In the genomic region with DNA sequence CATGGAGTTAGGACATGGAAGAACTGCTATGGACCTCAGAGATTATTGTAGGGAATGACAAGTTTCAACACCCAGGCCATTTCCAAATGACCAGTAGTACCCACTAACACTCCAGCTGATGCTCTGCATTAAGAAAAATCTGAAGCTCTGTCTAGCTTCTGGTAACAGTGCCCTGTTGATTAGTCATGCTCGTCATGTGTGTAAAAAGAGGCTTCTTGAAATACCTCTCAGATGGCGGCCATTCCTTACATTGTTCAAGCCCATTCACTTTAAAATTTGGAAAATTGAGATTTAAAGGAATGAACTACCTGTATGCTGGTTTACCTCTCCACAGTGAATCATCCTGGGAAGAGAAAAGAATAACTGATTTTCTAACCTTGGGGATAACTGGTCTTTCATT, we compare ENCODE assay signal across 25 cellular contexts.
DNase-seq lines count a peak whose midpoint lies in the region; ATAC-seq, FAIRE-seq and TF ChIP-seq lines count a peak whose summit lies in the region.
"Had no signal": no experiment of that assay in that cellular context is flagged by ENCODE, and none has a peak within 500 bp of the region (broad histone marks: within the 10 kb centered on the region; RNA-seq: fewer than 3 reads in every experiment).

No MANE protein-coding gene starts in this region.

- DNase-seq in H1 (ENCODE audit: low read depth in 1 of 2, low spot score in 2 of 2) (no peak), trophoblast cell (peak; percentile 81 to 92), NCI-H510A (lab: John Stamatoyannopoulos, UW) (no peak), LoVo (ENCODE audit: low spot score) (no peak)
- DNase-seq: 8988T; ACHN; BE2C; C1 segment of cervical spinal cord; CD4-positive, alpha-beta memory T cell; CD4-positive, CD25-positive, alpha-beta regulatory T cell; CD8-positive, alpha-beta memory T cell; COR-L47; DMS 273 treated with DMSO at 0.1 percent for 48 hours; DMS153; DMS53; DMS79; DND-41; EL; GDM1 had no signal

- TF ChIP-seq RAD21 in H1 (IDR thresholded peaks at IDR 0.05 in 1 of 2, conservative IDR thresholded peaks at IDR 0.05 in 1 of 2; ENCODE audit: low read depth in 2 of 2, low read length in 2 of 2), result no peak

- no peak overlapping the region for H2BK120ac ChIP-seq in H1 (replicated peaks; ENCODE audit: low read depth, low read length)
- H2BK120ac ChIP-seq in trophoblast cell (ENCODE audit: insufficient read depth, low read length, poor library complexity), result no peak overlapping the region

- H3K79me2 ChIP-seq in H1 (ENCODE audit: control insufficient read depth in 1 of 2, insufficient read depth in 2 of 2, low read length in 2 of 2) (no peaks in the 10 kb centered on the region), trophoblast cell (ENCODE audit: control insufficient read depth, insufficient read depth, low read length, poor library complexity) (no peaks in the 10 kb centered on the region)

- H3K4me2 ChIP-seq in BLaER1 treated with 17β-estradiol and CSF1 and Interleukin-3, amounts not matched to agents 10 nM and 100 nM, result peak overlapping the region in 6 of 11 experiments; percentile 29 to 65 (median 52); a peak in 10 of 22 replicates
- H3K4me2 ChIP-seq in H1 (ENCODE audit: insufficient read depth in 1 of 2, low read depth in 2 of 2, low read length in 2 of 2) (no peak overlapping the region), trophoblast cell (ENCODE audit: low read length) (no peak overlapping the region)

- H3K9me3 ChIP-seq in BLaER1 treated with 17β-estradiol and CSF1 and Interleukin-3, amounts not matched to agents 10 nM and 100 nM (replicated peaks in 1 of 11), result peaks cover 9 to 61% (median 47%) of the 10 kb centered on the region in 11 experiments; a peak in 17 of 22 replicates
- H3K9me3 ChIP-seq in H1 (ENCODE audit: insufficient read depth in 2 of 2, low read depth in 1 of 2, low read length in 1 of 2), result no peaks in the 10 kb centered on the region
- no peaks in the 10 kb centered on the region for H3K9me3 ChIP-seq in trophoblast cell (ENCODE audit: insufficient read depth, low read depth, low read length)
- H3K9me3 ChIP-seq: BE2C had no signal

- TF ChIP-seq CTCF in H1 (IDR thresholded peaks at IDR 0.05; ENCODE audit: control extremely low read depth in 1 of 3, insufficient read depth in 1 of 3, low read depth in 1 of 3, low read length in 3 of 3), result no peak

- 88% methylated on average over 2 of the region's 2 CpGs; no CpG with 5 or more reads in 1 of the 2 experiments for WGBS in H1 (ENCODE audit: extremely low coverage in 1 of 2, insufficient coverage in 1 of 2, insufficient read length in 1 of 2, insufficient replicate concordance in 2 of 2, low coverage in 1 of 2, low lambda C conversion rate in 2 of 2, missing lambda C conversion rate in 1 of 2), 2 experiments
- WGBS in trophoblast cell (ENCODE audit: extremely low coverage, insufficient coverage, insufficient read length), result no CpG with 5 or more reads among the region's 2 CpGs

- H2AK5ac ChIP-seq in H1 (ENCODE audit: low read depth, low read length), result no peak overlapping the region
- no peak overlapping the region for H2AK5ac ChIP-seq in trophoblast cell (ENCODE audit: low read length)

- H4K20me1 ChIP-seq in BLaER1 treated with 17β-estradiol and CSF1 and Interleukin-3, amounts not matched to agents 10 nM and 100 nM, result no peaks in the 10 kb centered on the region
- no peaks in the 10 kb centered on the region for H4K20me1 ChIP-seq in H1 (replicated peaks in 1 of 2; ENCODE audit: control insufficient read depth in 1 of 2, insufficient read depth in 2 of 2, low read length in 2 of 2)

- H2BK12ac ChIP-seq in H1 (ENCODE audit: low read depth, low read length) (no peak overlapping the region), trophoblast cell (ENCODE audit: low read length) (no peak overlapping the region)

- ATAC-seq in HG02798 (IDR thresholded peaks at IDR 0.05; ENCODE audit: poor library complexity, unreplicated experiment), result no peak
- ATAC-seq: GM12878 had no signal

- H4K91ac ChIP-seq in H1 (replicated peaks; ENCODE audit: insufficient read length, low read length) (no peak overlapping the region), trophoblast cell (ENCODE audit: low read depth, low read length) (no peak overlapping the region)

- H2BK5ac ChIP-seq in H1 (ENCODE audit: low read depth, low read length) (no peak overlapping the region), trophoblast cell (ENCODE audit: low read depth, low read length, poor library complexity) (no peak overlapping the region)

- no peak overlapping the region for H4K5ac ChIP-seq in H1 (ENCODE audit: insufficient read length, low read depth, low read length)

- H3K9ac ChIP-seq in BLaER1 treated with 17β-estradiol and CSF1 and Interleukin-3, amounts not matched to agents 10 nM and 100 nM, result no peak overlapping the region
- H3K9ac ChIP-seq in H1 (replicated peaks in 1 of 4; ENCODE audit: extremely low read depth in 1 of 4, low read depth in 3 of 4, low read length in 3 of 4) (no peak overlapping the region), trophoblast cell (ENCODE audit: low read length) (no peak overlapping the region)

- POLR2A ChIA-PET in H1 (lab: Charles Lee; ENCODE audit: partially characterized antibody), result no interaction called here

- H3K4ac ChIP-seq in H1 (replicated peaks; ENCODE audit: insufficient read length, low read depth, low read length), result no peak overlapping the region
- no peak overlapping the region for H3K4ac ChIP-seq in trophoblast cell (ENCODE audit: low read depth, low read length)

- FAIRE-seq in H1 (lab: Jason Lieb, UNC), result no peak
- FAIRE-seq: A204.1, GM12878, GM12892, GM18507 had no signal

- H3K27me3 ChIP-seq in BLaER1 treated with 17β-estradiol and CSF1 and Interleukin-3, amounts not matched to agents 10 nM and 100 nM, result no peaks in the 10 kb centered on the region
- H3K27me3 ChIP-seq in H1 (replicated peaks in 1 of 4; ENCODE audit: control insufficient read depth in 3 of 4, extremely low read depth in 1 of 4, insufficient read depth in 3 of 4, low read length in 3 of 4) (no peaks in the 10 kb centered on the region), trophoblast cell (ENCODE audit: insufficient read depth, low read length) (no peaks in the 10 kb centered on the region)
- H3K27me3 ChIP-seq: BE2C had no signal

- TF ChIP-seq EP300 in H1 (IDR thresholded peaks at IDR 0.05; ENCODE audit: borderline replicate concordance in 1 of 2, low read depth in 2 of 2, low read length in 2 of 2), result no peak

- 0 out of 2 replicates have a peak overlapping the region, but pooled peaks have one; percentile 38 for H2AFZ ChIP-seq in H1 (ENCODE audit: low read length)
- H2AFZ ChIP-seq in trophoblast cell (ENCODE audit: insufficient read depth, low read length, poor library complexity), result no peak overlapping the region

- no peak overlapping the region for H4K12ac ChIP-seq in trophoblast cell (ENCODE audit: low read depth, low read length)

- peaks cover 0 to 30% (median 0%) of the 10 kb centered on the region in 11 experiments; a peak in 5 of 22 replicates for H3K36me3 ChIP-seq in BLaER1 treated with 17β-estradiol and CSF1 and Interleukin-3, amounts not matched to agents 10 nM and 100 nM
- H3K36me3 ChIP-seq in H1 (ENCODE audit: control insufficient read depth in 2 of 4, insufficient read depth in 4 of 4, low read length in 3 of 4) (no peaks in the 10 kb centered on the region), trophoblast cell (ENCODE audit: control insufficient read depth in 1 of 2, insufficient read depth in 2 of 2, low read length in 2 of 2) (no peaks in the 10 kb centered on the region)
- H3K36me3 ChIP-seq: BE2C had no signal

- no peak overlapping the region; a peak in 1 of 22 replicates for H3K27ac ChIP-seq in BLaER1 treated with 17β-estradiol and CSF1 and Interleukin-3, amounts not matched to agents 10 nM and 100 nM
- no peak overlapping the region for H3K27ac ChIP-seq in H1 (ENCODE audit: low read depth, low read length)
- H3K27ac ChIP-seq in trophoblast cell (ENCODE audit: low read depth, low read length), result no peak overlapping the region

- no peaks in the 10 kb centered on the region for H3K79me1 ChIP-seq in H1 (ENCODE audit: low read depth, low read length)
- no peaks in the 10 kb centered on the region for H3K79me1 ChIP-seq in trophoblast cell (ENCODE audit: low read length)

- no peak overlapping the region for H3K14ac ChIP-seq in H1 (ENCODE audit: insufficient read length)
- no peak overlapping the region for H3K14ac ChIP-seq in trophoblast cell (ENCODE audit: low read length)

- no peak overlapping the region for H2BK20ac ChIP-seq in H1 (ENCODE audit: low read length)

- H3K23ac ChIP-seq in H1 (ENCODE audit: insufficient read length), result no peak overlapping the region
- H3K23ac ChIP-seq in trophoblast cell (ENCODE audit: low read length), result no peak overlapping the region

- H3K23me2 ChIP-seq in H1 (ENCODE audit: low read depth, low read length), result no peaks in the 10 kb centered on the region

- TF ChIP-seq POLR2A in H1 (IDR thresholded peaks at IDR 0.05; ENCODE audit: control extremely low read depth in 1 of 2, low read depth in 2 of 2, low read length in 2 of 2), result no peak

- H4K8ac ChIP-seq in H1 (ENCODE audit: extremely low read depth, insufficient read depth, low read length) (no peak overlapping the region), trophoblast cell (ENCODE audit: low read depth, low read length) (no peak overlapping the region)

- peaks cover 0 to 85% (median 37%) of the 10 kb centered on the region in 10 experiments; a peak in 15 of 20 replicates for H3K4me1 ChIP-seq in BLaER1 treated with 17β-estradiol and CSF1 and Interleukin-3, amounts not matched to agents 10 nM and 100 nM
- H3K4me1 ChIP-seq in H1 (replicated peaks in 1 of 4; ENCODE audit: control insufficient read depth in 3 of 4, insufficient read depth in 4 of 4, low read length in 3 of 4) (no peaks in the 10 kb centered on the region), trophoblast cell (ENCODE audit: control insufficient read depth in 1 of 2, insufficient read depth in 2 of 2, low read length in 2 of 2) (no peaks in the 10 kb centered on the region)
- H3K4me1 ChIP-seq: BE2C had no signal

- CTCF ChIA-PET in H1 (lab: Charles Lee; ENCODE audit: partially characterized antibody), result interaction anchor here (1.1 kb wide), 1 partner anchor 19 kb away, joined by 3 read pairs; no protein-coding TSS in a partner anchor

- H3K56ac ChIP-seq in H1 (replicated peaks; ENCODE audit: insufficient read length, low read depth, low read length), result no peak overlapping the region

- no peak overlapping the region for H2BK15ac ChIP-seq in H1 (ENCODE audit: low read length)

- H3K18ac ChIP-seq in H1 (ENCODE audit: extremely low read depth, low read length) (no peak overlapping the region), trophoblast cell (ENCODE audit: low read length) (no peak overlapping the region)

- no peak overlapping the region for H3K4me3 ChIP-seq in BLaER1 treated with 17β-estradiol and CSF1 and Interleukin-3, amounts not matched to agents 10 nM and 100 nM
- H3K4me3 ChIP-seq in H1 (ENCODE audit: extremely low read depth in 1 of 4, insufficient read depth in 2 of 4, low read depth in 3 of 4, low read length in 4 of 4) (no peak overlapping the region), trophoblast cell (ENCODE audit: low read depth, low read length) (no peak overlapping the region)
- H3K4me3 ChIP-seq: GM12878 had no signal

TF ChIP-seq in H1, 55 proteins besides CTCF, POLR2A, EP300 and RAD21 (continues in another document):
- TF ChIP-seq BRCA1 (IDR thresholded peaks at IDR 0.05; ENCODE audit: low read depth, low read length) (no peak), EZH2 (IDR thresholded peaks at IDR 0.05; ENCODE audit: low read depth, low read length, severe bottlenecking) (no peak)

Comparison
In these comparisons a context has a peak if more than half of its experiments do, and no peak if none do; other contexts are left out.
1. H3K4me2 ChIP-seq: peak in BLaER1 treated with 17β-estradiol and CSF1 and Interleukin-3, amounts not matched to agents 10 nM and 100 nM (6 of 11); none in H1 (0 of 2) and trophoblast cell (single experiment).
2. DNase-seq: peak in trophoblast cell (2 of 2); none in H1 (0 of 2), NCI-H510A (single experiment) and LoVo (single experiment).